Comparison of ENCODE assay signal across 13 cellular contexts in genomic region chr3:10395671-10396070, GRCh38.
DNase-seq lines count a peak whose midpoint lies in the region; ATAC-seq and TF ChIP-seq lines count a peak whose summit lies in the region.
"Had no signal": no experiment of that assay in that cellular context is flagged by ENCODE, and none has a peak within 500 bp of the region (broad histone marks: within the 10 kb centered on the region; RNA-seq: fewer than 3 reads in every experiment).

No MANE protein-coding gene starts in this region.

- TF ChIP-seq POLR2A in breast epithelium (IDR thresholded peaks at IDR 0.05) (no peak), transverse colon (IDR thresholded peaks at IDR 0.05) (no peak)

- peaks cover 27% of the 10 kb centered on the region for H3K4me1 ChIP-seq in OCI-LY3 (ENCODE audit: low read length)
- H3K4me1 ChIP-seq in breast epithelium: peaks cover 3 to 8% of the 10 kb centered on the region in 2 donors
- no peaks in the 10 kb centered on the region for H3K4me1 ChIP-seq in transverse colon

- no peak for TF ChIP-seq CTCF in OCI-LY3 (IDR thresholded peaks at IDR 0.05; ENCODE audit: low read depth, low read length)
- TF ChIP-seq CTCF in breast epithelium (IDR thresholded peaks at IDR 0.05): no peak
- no peak for TF ChIP-seq CTCF in transverse colon (IDR thresholded peaks at IDR 0.05)

- H3K36me3 ChIP-seq in OCI-LY3 (replicated peaks; ENCODE audit: low read depth, low read length) (no peaks in the 10 kb centered on the region), breast epithelium (no peaks in the 10 kb centered on the region), transverse colon (no peaks in the 10 kb centered on the region)
- H3K36me3 ChIP-seq: brain microvascular endothelial cell had no signal

- H3K9ac ChIP-seq in OCI-LY3 (ENCODE audit: low read length): no peak overlapping the region

- no peak for ATAC-seq in HG03097 (IDR thresholded peaks at IDR 0.05; ENCODE audit: low FRiP score, unreplicated experiment)

- peak overlapping the region; percentile 36 for H3K4me2 ChIP-seq in OCI-LY3 (ENCODE audit: low read length)

- H3K27me3 ChIP-seq in OCI-LY3 (ENCODE audit: low read depth, low read length): no peaks in the 10 kb centered on the region
- no peaks in the 10 kb centered on the region for H3K27me3 ChIP-seq in breast epithelium
- H3K27me3 ChIP-seq in transverse colon: no peaks in the 10 kb centered on the region
- H3K27me3 ChIP-seq: brain microvascular endothelial cell had no signal

- H4K20me1 ChIP-seq in OCI-LY3 (ENCODE audit: insufficient read depth, low read length): no peaks in the 10 kb centered on the region

- in situ Hi-C loops in transverse colon (cut with MboI; ENCODE audit: low pct_ligation_motif_present in 1 of 4, low pct_unique_long_range_greater_than_20kb in 1 of 4, low sequenced_read_pairs in 3 of 4): no loop called here

- WGBS in transverse colon (ENCODE audit: low coverage in 1 of 2), 2 donors: 67% methylated on average over 4 of the region's 4 CpGs; no CpG with 5 or more reads in 1 of the 2 donors

- H2AFZ ChIP-seq in OCI-LY3 (ENCODE audit: low read depth, low read length): no peak overlapping the region

- TF ChIP-seq EP300 in transverse colon (IDR thresholded peaks at IDR 0.05; ENCODE audit: low read depth): no peak

- no peak overlapping the region for H3K27ac ChIP-seq in OCI-LY3 (ENCODE audit: low read length)
- H3K27ac ChIP-seq in breast epithelium: peak overlapping the region; percentile 43 to 46
- no peak overlapping the region for H3K27ac ChIP-seq in transverse colon
- H3K27ac ChIP-seq: brain microvascular endothelial cell, HL-60 had no signal

- H3K79me2 ChIP-seq in OCI-LY3 (ENCODE audit: low read length): no peaks in the 10 kb centered on the region

- peak; percentile 20 for DNase-seq in stimulated activated CD4-positive, alpha-beta T cell treated with anti-CD3 and anti-CD28 coated beads, Interleukin-15, amount 100 ng/mL, for 24 hours
- DNase-seq in stimulated activated CD4-positive, alpha-beta T cell treated with anti-CD3 and anti-CD28 coated beads, Interleukin-4, amount 100 ng/mL, for 4 hours: no peak
- DNase-seq in breast epithelium (ENCODE audit: low spot score in 2 of 2) (peak in 1 of 2 donors; percentile 78), transverse colon (peak; percentile 16), RKO (ENCODE audit: low spot score) (no peak), SHP77 (lab: John Stamatoyannopoulos, UW) (no peak)
- DNase-seq: activated T-cell treated with anti-CD3 and anti-CD28 coated beads, Interleukin-2, amount 50 U/mL, for 4 hours; brain microvascular endothelial cell; glutamatergic neuron; kidney glomerular epithelial cell had no signal

- no peaks in the 10 kb centered on the region for H3K9me3 ChIP-seq in OCI-LY3 (ENCODE audit: insufficient read depth, low read length)
- peaks cover 0 to 1% of the 10 kb centered on the region in 2 donors for H3K9me3 ChIP-seq in breast epithelium
- no peaks in the 10 kb centered on the region for H3K9me3 ChIP-seq in transverse colon

- intact Hi-C loops in breast epithelium (cut with DNase I; ENCODE audit: low total_unique reads) (no loop called here), transverse colon (cut with DNase I; ENCODE audit: low total_unique reads) (no loop called here)

- H3K4me3 ChIP-seq in OCI-LY3 (ENCODE audit: low read length): no peak overlapping the region
- no peak overlapping the region for H3K4me3 ChIP-seq in breast epithelium
- no peak overlapping the region for H3K4me3 ChIP-seq in transverse colon

Comparison
In these comparisons a context has a peak if more than half of its experiments do, and no peak if none do; other contexts are left out.
1. DNase-seq: peak in stimulated activated CD4-positive, alpha-beta T cell treated with anti-CD3 and anti-CD28 coated beads, Interleukin-15, amount 100 ng/mL, for 24 hours (single experiment) and transverse colon (single experiment); none in stimulated activated CD4-positive, alpha-beta T cell treated with anti-CD3 and anti-CD28 coated beads, Interleukin-4, amount 100 ng/mL, for 4 hours (0 of 2), RKO (single experiment) and SHP77 (0 of 2).
2. H3K27ac ChIP-seq: peak in breast epithelium (2 of 2); none in OCI-LY3 (single experiment) and transverse colon (0 of 4).